8 cellular contexts compared by ENCODE assay signal in genomic region chr1:211515090-211516023, GRCh38. TPM values are rescaled to one million over a fixed set of nuclear protein-coding genes. Genes with fewer than 3 reads are reported as not detected.
DNase-seq lines count a peak whose midpoint lies in the region; ATAC-seq, FAIRE-seq and TF ChIP-seq lines count a peak whose summit lies in the region.

No MANE protein-coding gene starts in this region.

- peak; percentile 80 for TF ChIP-seq CTCF in D721Med (IDR thresholded peaks at IDR 0.05; ENCODE audit: insufficient read depth, missing control alignments)
- peak; percentile 26 to 55 for TF ChIP-seq CTCF in fibroblast of lung (conservative IDR thresholded peaks at IDR 0.05 in 1 of 2, IDR thresholded peaks at IDR 0.05 in 1 of 2; ENCODE audit: low read depth in 1 of 2, low read length in 2 of 2)
- TF ChIP-seq CTCF in nephron progenitor cell (IDR thresholded peaks at IDR 0.05), result peak; percentile 72

- H3K4me3 Mint-ChIP-seq in nephron progenitor cell, result peak overlapping the region; percentile 61

- H3K4me2 ChIP-seq in fibroblast of lung (ENCODE audit: extremely low read depth, insufficient read depth, low read length), result peak overlapping the region; percentile 76

- FAIRE-seq in D721Med (lab: Jason Lieb, UNC), result no peak

- no peak overlapping the region for H3K9ac ChIP-seq in fibroblast of lung (ENCODE audit: insufficient read depth, low read length)

- H3K4me1 Mint-ChIP-seq in nephron progenitor cell, result peaks cover 28% of the 10 kb centered on the region

- H3K27ac Mint-ChIP-seq in nephron progenitor cell, result no peak overlapping the region

- peak overlapping the region; percentile 84 for H2AFZ ChIP-seq in fibroblast of lung (ENCODE audit: low read length)

- H3K4me3 ChIP-seq in fibroblast of lung (replicated peaks in 1 of 4; ENCODE audit: control extremely low read depth in 1 of 4, insufficient read depth in 1 of 4, low read depth in 3 of 4, low read length in 4 of 4), result peak overlapping the region in 2 of 4 experiments; percentile 38 to 42

- no peak overlapping the region for H3K27ac ChIP-seq in fibroblast of lung (ENCODE audit: insufficient read depth, low read length)

- peak; percentile 66 for ATAC-seq in GM21423 (IDR thresholded peaks at IDR 0.05; ENCODE audit: unreplicated experiment)
- peak; percentile 74 for ATAC-seq in stimulated activated naive CD8-positive, alpha-beta T cell treated with anti-CD3 and anti-CD28 coated beads, Interleukin-15, Interleukin-2, amounts not matched to agents 100 U/mL and 50 U/mL, for 24 hours

- peaks cover 4% of the 10 kb centered on the region for H3K4me1 ChIP-seq in fibroblast of lung (ENCODE audit: control insufficient read depth, extremely low read depth, insufficient read depth, low read length)

- no peaks in the 10 kb centered on the region for H3K79me2 ChIP-seq in fibroblast of lung (ENCODE audit: control insufficient read depth, insufficient read depth, low read length)

- H3K9me3 ChIP-seq in fibroblast of lung (ENCODE audit: control insufficient read depth, insufficient read depth, low read depth, low read length), result no peaks in the 10 kb centered on the region

- H3K9me3 Mint-ChIP-seq in nephron progenitor cell, result no peaks in the 10 kb centered on the region

- H3K27me3 Mint-ChIP-seq in nephron progenitor cell (ENCODE audit: low read depth, poor library complexity), result peaks cover 18% of the 10 kb centered on the region

- DNase-seq in D721Med (ENCODE audit: insufficient read length, low spot score) (peak; percentile 70), HUDEP-2 (lab: John Stamatoyannopoulos, UW; ENCODE audit: unreplicated experiment in 76 of 76) (peak in 75 of 76 experiments; percentile 25 to 97 (median 82)), fibroblast of lung (ENCODE audit: low read depth in 2 of 2) (peak; percentile 80 to 81), nephron progenitor cell (peak; percentile 90)
- peak; percentile 91 to 92 for DNase-seq in activated T-cell treated with anti-CD3 and anti-CD28 coated beads, Interleukin-2, amount 50 U/mL, for 48 hours
- DNase-seq in stimulated activated naive CD8-positive, alpha-beta T cell treated with anti-CD3 and anti-CD28 coated beads, Interleukin-15, Interleukin-2, amounts not matched to agents 100 U/mL and 50 U/mL, for 24 hours, result peak; percentile 90

- no peaks in the 10 kb centered on the region for H3K36me3 Mint-ChIP-seq in nephron progenitor cell (ENCODE audit: low read depth)

- no peaks in the 10 kb centered on the region for H4K20me1 ChIP-seq in fibroblast of lung (ENCODE audit: control insufficient read depth, extremely low read depth, insufficient read depth, low read length)

- H3K36me3 ChIP-seq in fibroblast of lung (ENCODE audit: control insufficient read depth, insufficient read depth, low read length), result no peaks in the 10 kb centered on the region

- peaks cover 6% of the 10 kb centered on the region for H3K27me3 ChIP-seq in fibroblast of lung (ENCODE audit: control insufficient read depth, insufficient read depth, low read length)

TF ChIP-seq in PFSK-1, 5 proteins besides CTCF, POLR2A, EP300 and RAD21:
- TF ChIP-seq FOXP2 (optimal IDR thresholded peaks at IDR 0.05; ENCODE audit: borderline replicate concordance, extremely low read depth, extremely low read length, insufficient read depth) (peak; percentile 43), POLR2AphosphoS5 (IDR thresholded peaks at IDR 0.05; ENCODE audit: low read depth, low read length) (no peak; the same call in 1 of the 2 replicates)

RNA-seq across cellular contexts. Expression of gene RD3, which starts 23.4 kb away (rescaled TPM):
- not detected for polyA plus RNA-seq in PFSK-1 (2012; ENCODE audit: insufficient read length, low read depth)
- total RNA-seq in fibroblast of lung, result not detected in 2 replicates
- polyA plus RNA-seq in fibroblast of lung, result not detected in 2 replicates
- polyA plus RNA-seq in fibroblast of lung (2012), result not detected in 2 replicates
- not detected in 2 replicates for polyA minus RNA-seq in fibroblast of lung (ENCODE audit: low replicate concordance)
